ENCODE assay signal across 25 cellular contexts in the genomic region with DNA sequence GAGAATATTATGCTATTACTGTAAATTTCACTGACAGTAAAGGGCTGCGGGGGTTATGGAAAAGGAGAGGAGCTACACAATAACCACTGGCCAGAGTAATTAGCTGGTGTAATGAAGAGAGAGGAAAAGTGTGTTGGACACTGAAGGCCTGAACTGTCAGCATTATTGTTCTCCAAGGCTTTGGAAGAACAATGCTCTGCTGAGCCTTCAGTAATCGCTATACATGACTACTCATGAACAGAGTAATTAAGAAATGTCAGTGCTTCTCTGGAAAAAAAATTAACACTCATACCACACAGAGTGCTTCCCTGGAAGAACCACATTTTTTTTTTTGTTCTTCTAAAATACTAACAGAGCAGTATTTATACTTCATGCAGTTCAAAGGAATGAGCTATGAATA.
"Had no signal": no experiment of that assay in that cellular context is flagged by ENCODE, and none has a peak within 500 bp of the region (broad histone marks: within the 10 kb centered on the region; RNA-seq: fewer than 3 reads in every experiment).

No MANE protein-coding gene starts in this region.

- DNase-seq: activated CD4-positive, alpha-beta T cell treated with anti-CD3 and anti-CD28 coated beads for 1 hour; activated CD4-positive, alpha-beta T cell treated with anti-CD3 and anti-CD28 coated beads, Interleukin-2, amount 50 U/mL, for 1 hour; activated CD8-positive, alpha-beta T cell treated with anti-CD3 and anti-CD28 coated beads for 36 hours; activated gamma-delta T cell treated with Interleukin-2 at 50 U/mL for 16 hours; activated naive CD4-positive, alpha-beta T cell treated with anti-CD3 and anti-CD28 coated beads, Interleukin-2, amount 50 U/mL, for 16 hours; activated T-cell treated with anti-CD3 and anti-CD28 coated beads, Interleukin-2, amount 50 U/mL, for 4 hours; amniotic stem cell; dermis blood vessel endothelial cell; effector CD4-positive, alpha-beta T cell; esophagus squamous epithelium; glutamatergic neuron; left ventricle myocardium superior; naive B cell; occipital lobe; posterior cingulate gyrus; right lobe of liver; stimulated activated CD4-positive, alpha-beta T cell treated with anti-CD3 and anti-CD28 coated beads, Interleukin-12 subunit alpha, Interleukin-12 subunit beta, amount 100 ng/mL, for 4 hours; stimulated activated CD4-positive, alpha-beta T cell treated with anti-CD3 and anti-CD28 coated beads, Interleukin-4, amount 100 ng/mL, for 1 hour; T-helper 9 cell; uterus had no signal

- ATAC-seq: activated CD8-positive, alpha-beta T cell treated with anti-CD3 and anti-CD28 coated beads for 36 hours; activated T-cell treated with anti-CD3 and anti-CD28 coated beads, Interleukin-2, amount 50 U/mL, for 4 hours; activated T-helper 17 cell treated with anti-CD3 and anti-CD28 coated beads, Interleukin-2, amount 50 U/mL, for 72 hours; left ventricle myocardium superior; right lobe of liver had no signal

- H3K36me3 ChIP-seq: breast epithelium, esophagus squamous epithelium, right lobe of liver, thoracic aorta, uterus had no signal

- H3K4me1 ChIP-seq: breast epithelium, esophagus squamous epithelium, right lobe of liver, uterus had no signal

- H3K27me3 ChIP-seq: breast epithelium, esophagus squamous epithelium, right lobe of liver, uterus had no signal

- H3K9me3 ChIP-seq: breast epithelium, esophagus squamous epithelium, right lobe of liver, thoracic aorta, uterus had no signal

- H3K27ac ChIP-seq: breast epithelium, epithelial cell of prostate, esophagus squamous epithelium, right lobe of liver, skin epidermis, thoracic aorta, uterus had no signal

- H3K4me3 ChIP-seq: breast epithelium, esophagus squamous epithelium, right lobe of liver, skin epidermis, thoracic aorta, uterus had no signal
